ENCODE assay signal across 8 cellular contexts in genomic region chr3:37855363-37855970, GRCh38. TPM values are rescaled to one million over a fixed set of nuclear protein-coding genes. Genes with fewer than 3 reads are reported as not detected.
A peak's percentile ranks its signal among the peaks of the same experiment; 100 is the strongest.
DNase-seq lines count a peak whose midpoint lies in the region; ATAC-seq and TF ChIP-seq lines count a peak whose summit lies in the region.

No MANE protein-coding gene starts in this region.

- H2AFZ ChIP-seq in OCI-LY7 (ENCODE audit: low read length): no peak overlapping the region

- intact Hi-C loops in OCI-LY7 (cut with micrococcal nuclease; ENCODE audit: unreplicated experiment) (loop anchor here (1.0 kb wide), 1 partner anchor 112 kb away; no protein-coding TSS in a partner anchor), esophagus squamous epithelium (cut with DNase I) (loop anchor here (2.0 kb wide), 1 partner anchor 111 kb away; no protein-coding TSS in a partner anchor)

- no peaks in the 10 kb centered on the region for H3K9me2 ChIP-seq in OCI-LY7 (ENCODE audit: insufficient read depth, low read length)

- peak; percentile 67 for DNase-seq in EL
- peak; percentile 72 for DNase-seq in OCI-LY7 (ENCODE audit: low spot score)
- peak; percentile 85 for DNase-seq in activated T-cell treated with anti-CD3 and anti-CD28 coated beads, Interleukin-2, amount 50 U/mL, for 24 hours
- peak; percentile 10 for DNase-seq in esophagus squamous epithelium (lab: John Stamatoyannopoulos, UW)
- DNase-seq in natural killer cell treated with Interleukin-12 subunit alpha and Interleukin-12 subunit beta and Interleukin-15 and Interleukin-18, amount 100 ng/mL, for 72 hours (ENCODE audit: low spot score): peak; percentile 85
- DNase-seq in stimulated activated naive CD4-positive, alpha-beta T cell (lab: John Stamatoyannopoulos, UW): peak; percentile 26 to 77 (median 67)

- H3K27me3 ChIP-seq in esophagus squamous epithelium: no peaks in the 10 kb centered on the region

- no peak overlapping the region for H3K4me2 ChIP-seq in OCI-LY7 (ENCODE audit: low read length)

- no peaks in the 10 kb centered on the region for H3K79me2 ChIP-seq in OCI-LY7 (ENCODE audit: insufficient read depth, low read depth, low read length)

- no peak overlapping the region for H3K27ac Mint-ChIP-seq in activated T-cell treated with anti-CD3 and anti-CD28 coated beads, Interleukin-2, amount 50 U/mL, for 24 hours
- no peak overlapping the region for H3K27ac Mint-ChIP-seq in natural killer cell treated with Interleukin-12 subunit alpha and Interleukin-12 subunit beta and Interleukin-15 and Interleukin-18, amount 100 ng/mL, for 72 hours

- CTCF ChIA-PET in OCI-LY7 (lab: Charles Lee; ENCODE audit: unreplicated experiment): interaction anchor here (1.3 to 1.5 kb wide), 2 partner anchors 111 to 112 kb away, joined by 3 read pairs; no protein-coding TSS in a partner anchor

- H3K27ac ChIP-seq in OCI-LY7 (ENCODE audit: low read depth, low read length, poor library complexity, severe bottlenecking) (no peak overlapping the region), esophagus squamous epithelium (peak overlapping the region in 2 of 4 donors; percentile 63 to 88)

- no peak for TF ChIP-seq POLR2A in esophagus squamous epithelium (IDR thresholded peaks at IDR 0.05)

- TF ChIP-seq CTCF in OCI-LY7 (conservative IDR thresholded peaks at IDR 0.05; ENCODE audit: low read length): peak; percentile 92
- peak; percentile 71 to 95 (median 92) for TF ChIP-seq CTCF in esophagus squamous epithelium (IDR thresholded peaks at IDR 0.05)

- no TSS peak for BruUV-seq in OCI-LY7 (replicated peaks; lab: Mats Ljungman, UMichigan)

- no peaks in the 10 kb centered on the region for H4K20me1 ChIP-seq in OCI-LY7 (ENCODE audit: insufficient read depth, low read length)

- H3K9me3 ChIP-seq in OCI-LY7 (ENCODE audit: low read length): no peaks in the 10 kb centered on the region
- no peaks in the 10 kb centered on the region for H3K9me3 ChIP-seq in esophagus squamous epithelium

- ATAC-seq in HG03159 (IDR thresholded peaks at IDR 0.05; ENCODE audit: unreplicated experiment): peak; percentile 62
- peak in 1 of 2 donors; percentile 33 for ATAC-seq in natural killer cell treated with Interleukin-12 subunit alpha and Interleukin-12 subunit beta and Interleukin-15 and Interleukin-18, amount 100 ng/mL, for 72 hours
- ATAC-seq in GM21737 (IDR thresholded peaks at IDR 0.05; ENCODE audit: unreplicated experiment): no peak

- no peaks in the 10 kb centered on the region for H3K36me3 Mint-ChIP-seq in activated T-cell treated with anti-CD3 and anti-CD28 coated beads, Interleukin-2, amount 50 U/mL, for 24 hours (ENCODE audit: low read depth)
- no peaks in the 10 kb centered on the region for H3K36me3 Mint-ChIP-seq in natural killer cell treated with Interleukin-12 subunit alpha and Interleukin-12 subunit beta and Interleukin-15 and Interleukin-18, amount 100 ng/mL, for 72 hours

- no peaks in the 10 kb centered on the region for H3K36me3 ChIP-seq in OCI-LY7 (ENCODE audit: insufficient read depth, low read length)
- peaks cover 0 to 8% (median 0%) of the 10 kb centered on the region in 3 donors for H3K36me3 ChIP-seq in esophagus squamous epithelium

- H3K4me1 ChIP-seq in OCI-LY7 (ENCODE audit: insufficient read depth, low read length, poor library complexity, severe bottlenecking) (no peaks in the 10 kb centered on the region), esophagus squamous epithelium (peaks cover 22 to 86% (median 31%) of the 10 kb centered on the region in 3 donors)

- POLR2A ChIA-PET in OCI-LY7 (lab: Charles Lee): interaction anchor here (0.5 to 0.8 kb wide), 2 partner anchors 295 to 357 kb away, joined by 3 read pairs; no protein-coding TSS in a partner anchor

- no peak overlapping the region for H3K4me3 ChIP-seq in OCI-LY7 (ENCODE audit: low read depth, low read length, poor library complexity, severe bottlenecking)
- H3K4me3 ChIP-seq in esophagus squamous epithelium: no peak overlapping the region

- H3K4me3 Mint-ChIP-seq in activated T-cell treated with anti-CD3 and anti-CD28 coated beads, Interleukin-2, amount 50 U/mL, for 24 hours: no peak overlapping the region
- H3K4me3 Mint-ChIP-seq in natural killer cell treated with Interleukin-12 subunit alpha and Interleukin-12 subunit beta and Interleukin-15 and Interleukin-18, amount 100 ng/mL, for 72 hours: no peak overlapping the region

- peaks cover 6% of the 10 kb centered on the region for H3K4me1 Mint-ChIP-seq in activated T-cell treated with anti-CD3 and anti-CD28 coated beads, Interleukin-2, amount 50 U/mL, for 24 hours (ENCODE audit: low read depth)
- H3K4me1 Mint-ChIP-seq in natural killer cell treated with Interleukin-12 subunit alpha and Interleukin-12 subunit beta and Interleukin-15 and Interleukin-18, amount 100 ng/mL, for 72 hours (ENCODE audit: low read depth in 2 of 2): peaks cover 0 to 9% of the 10 kb centered on the region in 2 donors

- H3K9me3 Mint-ChIP-seq in activated T-cell treated with anti-CD3 and anti-CD28 coated beads, Interleukin-2, amount 50 U/mL, for 24 hours: no peaks in the 10 kb centered on the region
- no peaks in the 10 kb centered on the region for H3K9me3 Mint-ChIP-seq in natural killer cell treated with Interleukin-12 subunit alpha and Interleukin-12 subunit beta and Interleukin-15 and Interleukin-18, amount 100 ng/mL, for 72 hours

- peaks cover 6% of the 10 kb centered on the region for H3K27me3 Mint-ChIP-seq in activated T-cell treated with anti-CD3 and anti-CD28 coated beads, Interleukin-2, amount 50 U/mL, for 24 hours
- peaks cover 0 to 11% of the 10 kb centered on the region in 2 donors for H3K27me3 Mint-ChIP-seq in natural killer cell treated with Interleukin-12 subunit alpha and Interleukin-12 subunit beta and Interleukin-15 and Interleukin-18, amount 100 ng/mL, for 72 hours

- 37 to 45% methylated on average over 2 to 5 of the region's 5 CpGs for WGBS in esophagus squamous epithelium, 2 donors

RNA-seq across cellular contexts. Expression of gene CTDSPL, which starts 6.2 kb away (rescaled TPM):
- 0.28 and 0.38 TPM in 2 replicates for total RNA-seq in OCI-LY7 (2014; rRNA removed; shearing (Covaris generic))
- not detected in 2 replicates for total RNA-seq in OCI-LY7 (2022)
- 10 to 100 TPM; 20.7 to 55.1 (median 30.8) TPM for total RNA-seq in esophagus squamous epithelium
- 1 to 10 TPM in 1 of 2 donors, under 1 TPM in 1; 0.69 to 1.3 TPM for total RNA-seq in natural killer cell treated with Interleukin-12 subunit alpha and Interleukin-12 subunit beta and Interleukin-15 and Interleukin-18, amount 100 ng/mL, for 72 hours

Comparison
In these comparisons a context has a peak if more than half of its experiments do, and no peak if none do; other contexts are left out.
1. DNase-seq: peak in every context shown above with its lines; median percentile 85 in activated T-cell treated with anti-CD3 and anti-CD28 coated beads, Interleukin-2, amount 50 U/mL, for 24 hours; 85 in natural killer cell treated with Interleukin-12 subunit alpha and Interleukin-12 subunit beta and Interleukin-15 and Interleukin-18, amount 100 ng/mL, for 72 hours; 72 in OCI-LY7; 67 in EL; 67 in stimulated activated naive CD4-positive, alpha-beta T cell; 10 in esophagus squamous epithelium.
2. RNA of gene CTDSPL, which starts 6.2 kb away (total RNA-seq): 20.7 to 55.1 TPM in esophagus squamous epithelium; 0.69 to 1.3 TPM in natural killer cell treated with Interleukin-12 subunit alpha and Interleukin-12 subunit beta and Interleukin-15 and Interleukin-18, amount 100 ng/mL, for 72 hours and 0.28 to 0.38 TPM in OCI-LY7; every median in the first group is over 4 times any median in the second.